In genomic region chr20:3283222-3283820, GRCh38 we compare ENCODE assay signal across 18 cellular contexts. TPM values are rescaled to one million over a fixed set of nuclear protein-coding genes. Genes with fewer than 3 reads are reported as not detected.
"Had no signal": no experiment of that assay in that cellular context is flagged by ENCODE, and none has a peak within 500 bp of the region (broad histone marks: within the 10 kb centered on the region; RNA-seq: fewer than 3 reads in every experiment).

No MANE protein-coding gene starts in this region.

- DNase-seq: activated B cell treated with CpG ODN at 0.5 μM for 24 hours; activated CD4-positive, alpha-beta T cell treated with anti-CD3 and anti-CD28 coated beads, Interleukin-2, amount 10 ng/mL, durations not matched to agents 24 days and 14 days; activated naive CD4-positive, alpha-beta T cell treated with anti-CD3 and anti-CD28 coated beads for 36 hours; activated naive CD8-positive, alpha-beta T cell treated with anti-CD3 and anti-CD28 coated beads, Interleukin-2, amount 50 U/mL, for 24 hours; activated T-cell treated with anti-CD3 and anti-CD28 coated beads for 4 hours; dermis blood vessel endothelial cell; effector memory CD8-positive, alpha-beta T cell; hypothalamus; kidney; left ventricle myocardium superior; occipital lobe; psoas muscle; stimulated activated naive CD8-positive, alpha-beta T cell treated with anti-CD3 and anti-CD28 coated beads, Interleukin-15, amount 100 ng/mL, for 72 hours; T-helper 2 cell had no signal

- ATAC-seq: activated naive CD8-positive, alpha-beta T cell treated with anti-CD3 and anti-CD28 coated beads, Interleukin-2, amount 50 U/mL, for 24 hours; activated T-helper 17 cell treated with anti-CD3 and anti-CD28 coated beads, Interleukin-2, amount 50 U/mL, for 72 hours; effector memory CD8-positive, alpha-beta T cell; left ventricle myocardium superior; psoas muscle; sciatic nerve; stimulated activated naive CD8-positive, alpha-beta T cell treated with anti-CD3 and anti-CD28 coated beads, Interleukin-15, amount 100 ng/mL, for 72 hours had no signal

- H3K4me1 ChIP-seq: ascending aorta, psoas muscle had no signal

- H3K27ac Mint-ChIP-seq: activated B cell treated with CpG ODN at 0.5 μM for 24 hours; activated CD4-positive, alpha-beta T cell treated with anti-CD3 and anti-CD28 coated beads, Interleukin-2, amount 10 ng/mL, durations not matched to agents 24 days and 14 days; activated naive CD4-positive, alpha-beta T cell treated with anti-CD3 and anti-CD28 coated beads for 36 hours; activated naive CD8-positive, alpha-beta T cell treated with anti-CD3 and anti-CD28 coated beads, Interleukin-2, amount 50 U/mL, for 24 hours; activated T-helper 17 cell treated with anti-CD3 and anti-CD28 coated beads, Interleukin-2, amount 50 U/mL, for 72 hours had no signal

- H3K4me3 Mint-ChIP-seq: activated B cell treated with CpG ODN at 0.5 μM for 24 hours; activated CD4-positive, alpha-beta T cell treated with anti-CD3 and anti-CD28 coated beads, Interleukin-2, amount 10 ng/mL, durations not matched to agents 24 days and 14 days; activated naive CD4-positive, alpha-beta T cell treated with anti-CD3 and anti-CD28 coated beads for 36 hours; activated naive CD8-positive, alpha-beta T cell treated with anti-CD3 and anti-CD28 coated beads, Interleukin-2, amount 50 U/mL, for 24 hours; activated T-helper 17 cell treated with anti-CD3 and anti-CD28 coated beads, Interleukin-2, amount 50 U/mL, for 72 hours; effector memory CD8-positive, alpha-beta T cell; nephron; stimulated activated naive CD8-positive, alpha-beta T cell treated with anti-CD3 and anti-CD28 coated beads, Interleukin-15, amount 100 ng/mL, for 72 hours had no signal

- H3K9me3 ChIP-seq: ascending aorta, psoas muscle had no signal

- H3K4me1 Mint-ChIP-seq: activated B cell treated with CpG ODN at 0.5 μM for 24 hours; activated CD4-positive, alpha-beta T cell treated with anti-CD3 and anti-CD28 coated beads, Interleukin-2, amount 10 ng/mL, durations not matched to agents 24 days and 14 days; activated T-helper 17 cell treated with anti-CD3 and anti-CD28 coated beads, Interleukin-2, amount 50 U/mL, for 72 hours; nephron had no signal

- H3K27me3 ChIP-seq: ascending aorta had no signal

- H3K9me3 Mint-ChIP-seq: activated B cell treated with CpG ODN at 0.5 μM for 24 hours; activated CD4-positive, alpha-beta T cell treated with anti-CD3 and anti-CD28 coated beads, Interleukin-2, amount 10 ng/mL, durations not matched to agents 24 days and 14 days; activated naive CD4-positive, alpha-beta T cell treated with anti-CD3 and anti-CD28 coated beads for 36 hours; activated naive CD8-positive, alpha-beta T cell treated with anti-CD3 and anti-CD28 coated beads, Interleukin-2, amount 50 U/mL, for 24 hours; activated T-helper 17 cell treated with anti-CD3 and anti-CD28 coated beads, Interleukin-2, amount 50 U/mL, for 72 hours; effector memory CD8-positive, alpha-beta T cell; nephron; stimulated activated naive CD8-positive, alpha-beta T cell treated with anti-CD3 and anti-CD28 coated beads, Interleukin-15, amount 100 ng/mL, for 72 hours had no signal

- H3K27me3 Mint-ChIP-seq: activated B cell treated with CpG ODN at 0.5 μM for 24 hours; activated CD4-positive, alpha-beta T cell treated with anti-CD3 and anti-CD28 coated beads, Interleukin-2, amount 10 ng/mL, durations not matched to agents 24 days and 14 days; activated naive CD8-positive, alpha-beta T cell treated with anti-CD3 and anti-CD28 coated beads, Interleukin-2, amount 50 U/mL, for 24 hours; activated T-helper 17 cell treated with anti-CD3 and anti-CD28 coated beads, Interleukin-2, amount 50 U/mL, for 72 hours; effector memory CD8-positive, alpha-beta T cell; stimulated activated naive CD8-positive, alpha-beta T cell treated with anti-CD3 and anti-CD28 coated beads, Interleukin-15, amount 100 ng/mL, for 72 hours had no signal

- H3K27ac ChIP-seq: ascending aorta, psoas muscle had no signal

- H3K4me3 ChIP-seq: ascending aorta, psoas muscle had no signal

RNA-seq across cellular contexts. Expression of gene SLC4A11, which starts 44.3 kb away (rescaled TPM):
- total RNA-seq: occipital lobe had no signal
